Comparison of ENCODE assay signal across 21 cellular contexts in genomic region chr7:150935149-150935548, GRCh38. TPM values are rescaled to one million over a fixed set of nuclear protein-coding genes. Genes with fewer than 3 reads are reported as not detected.
"Had no signal": no experiment of that assay in that cellular context is flagged by ENCODE, and none has a peak within 500 bp of the region (broad histone marks: within the 10 kb centered on the region; RNA-seq: fewer than 3 reads in every experiment).

No MANE protein-coding gene starts in this region.

- H3K9me3 Mint-ChIP-seq: natural killer cell treated with Interleukin-12 subunit alpha and Interleukin-12 subunit beta and Interleukin-15 and Interleukin-18, amount 100 ng/mL, for 72 hours; neural crest cell; stimulated activated naive CD8-positive, alpha-beta T cell treated with anti-CD3 and anti-CD28 coated beads, Interleukin-15, amount 100 ng/mL, for 72 hours had no signal

- ATAC-seq: left cardiac atrium; left lung; natural killer cell treated with Interleukin-12 subunit alpha and Interleukin-12 subunit beta and Interleukin-15 and Interleukin-18, amount 100 ng/mL, for 72 hours; pancreas; right lobe of liver; stimulated activated naive CD8-positive, alpha-beta T cell treated with anti-CD3 and anti-CD28 coated beads, Interleukin-15, amount 100 ng/mL, for 72 hours had no signal

- H3K4me1 ChIP-seq: pancreas, right lobe of liver had no signal

- H3K36me3 ChIP-seq: left lung, neutrophil, pancreas, right lobe of liver, suprapubic skin, transverse colon had no signal

- H3K27me3 Mint-ChIP-seq: stimulated activated naive CD8-positive, alpha-beta T cell treated with anti-CD3 and anti-CD28 coated beads, Interleukin-15, amount 100 ng/mL, for 72 hours had no signal

- H3K4me3 ChIP-seq: left lung, pancreas, right lobe of liver, smooth muscle cell, suprapubic skin, transverse colon had no signal

- H3K36me3 Mint-ChIP-seq: natural killer cell treated with Interleukin-12 subunit alpha and Interleukin-12 subunit beta and Interleukin-15 and Interleukin-18, amount 100 ng/mL, for 72 hours had no signal

- H3K27ac ChIP-seq: left lung, neutrophil, pancreas, right lobe of liver, suprapubic skin, transverse colon had no signal

- H3K27me3 ChIP-seq: pancreas, right lobe of liver, transverse colon had no signal

- H3K9me3 ChIP-seq: left lung, neutrophil, pancreas, right lobe of liver, suprapubic skin, transverse colon had no signal

- H3K4me3 Mint-ChIP-seq: natural killer cell treated with Interleukin-12 subunit alpha and Interleukin-12 subunit beta and Interleukin-15 and Interleukin-18, amount 100 ng/mL, for 72 hours; neural crest cell; stimulated activated naive CD8-positive, alpha-beta T cell treated with anti-CD3 and anti-CD28 coated beads, Interleukin-15, amount 100 ng/mL, for 72 hours had no signal

- DNase-seq: cerebellar nuclear complex; cortex of kidney; effector CD4-positive, alpha-beta T cell; left cardiac atrium; stimulated activated CD4-positive, alpha-beta T cell treated with anti-CD3 and anti-CD28 coated beads, Interleukin-12 subunit alpha, Interleukin-12 subunit beta, amount 100 ng/mL, for 4 hours; stimulated activated CD4-positive, alpha-beta T cell treated with anti-CD3 and anti-CD28 coated beads, Interleukin-1b, Interleukin-23, amount 100 ng/mL, for 48 hours; stimulated activated CD4-positive, alpha-beta T cell treated with anti-CD3 and anti-CD28 coated beads, Interleukin-4, amount 100 ng/mL, for 1 hour; stimulated activated CD8-positive, alpha-beta memory T cell treated with anti-CD3 and anti-CD28 coated beads, Interleukin-4, amount 100 ng/mL, for 48 hours; stimulated activated naive CD4-positive, alpha-beta T cell; stimulated activated naive CD8-positive, alpha-beta T cell treated with anti-CD3 and anti-CD28 coated beads, Interleukin-15, amount 100 ng/mL, for 72 hours; transverse colon had no signal

- H3K27ac Mint-ChIP-seq: natural killer cell treated with Interleukin-12 subunit alpha and Interleukin-12 subunit beta and Interleukin-15 and Interleukin-18, amount 100 ng/mL, for 72 hours; progenitor cell of endocrine pancreas; stimulated activated naive CD8-positive, alpha-beta T cell treated with anti-CD3 and anti-CD28 coated beads, Interleukin-15, amount 100 ng/mL, for 72 hours had no signal

RNA-seq across cellular contexts. Expression of gene KCNH2, which starts 43.0 kb away (rescaled TPM):
- total RNA-seq: dermis microvascular lymphatic vessel endothelial cell had no signal
